Comparison of ENCODE assay signal across 1 cellular context in genomic region chr7:16396766-16397496, GRCh38.
A peak's percentile ranks its signal among the peaks of the same experiment; 100 is the strongest.
TF ChIP-seq lines count a peak whose summit lies in the region.

No MANE protein-coding gene starts in this region.

TF ChIP-seq in endothelial cell of umbilical vein, 7 proteins besides CTCF, POLR2A, EP300 and RAD21:
- TF ChIP-seq MAX (IDR thresholded peaks at IDR 0.05; ENCODE audit: insufficient read depth, insufficient read length) (peak; percentile 85), MYC (IDR thresholded peaks at IDR 0.05; ENCODE audit: low read depth, low read length) (no peak)
